Comparison of ENCODE assay signal across 1 cellular context in the genomic region with DNA sequence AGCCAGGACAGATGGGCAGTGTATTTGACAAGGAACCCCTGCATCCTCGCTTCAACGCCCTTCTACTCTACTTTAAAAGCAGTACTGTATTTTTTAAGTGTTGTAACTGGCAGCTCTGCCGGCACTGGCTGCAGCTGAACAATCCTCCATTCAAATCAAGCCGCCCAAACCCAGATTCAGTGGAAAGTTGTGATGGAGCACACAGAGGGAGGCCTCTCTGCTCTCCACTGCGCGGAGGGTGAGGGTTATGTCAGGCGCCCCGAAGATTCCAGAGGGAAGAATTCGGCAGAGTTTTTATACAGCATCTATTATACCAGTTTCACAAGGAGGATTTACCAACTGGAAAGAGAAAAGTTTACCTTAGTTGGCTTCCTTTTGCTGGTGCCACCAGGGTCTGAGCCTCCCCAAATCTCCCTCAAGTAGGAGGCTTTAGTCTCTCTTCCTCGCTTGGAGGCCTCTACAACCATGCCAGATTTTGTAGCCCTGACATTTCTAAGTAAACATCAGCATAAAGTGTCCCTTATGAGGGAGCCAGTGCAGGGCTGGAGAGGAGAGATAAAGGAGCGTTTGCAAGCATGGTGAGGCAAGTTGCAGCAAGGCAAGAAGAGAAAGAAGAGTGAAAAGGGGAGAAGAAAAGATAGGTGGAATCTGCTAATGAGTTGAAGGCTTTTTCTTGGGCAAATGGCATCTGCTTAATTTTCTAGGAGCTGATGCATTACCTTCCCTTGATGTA.
TF ChIP-seq lines count a peak whose summit lies in the region.

No MANE protein-coding gene starts in this region.

TF ChIP-seq in IMR-90, 13 proteins besides CTCF, POLR2A, EP300 and RAD21 (continued from another document):
- TF ChIP-seq ELK1 (IDR thresholded peaks at IDR 0.05; ENCODE audit: borderline replicate concordance, low read depth, low read length) = no peak
- no peak for TF ChIP-seq MXI1 (IDR thresholded peaks at IDR 0.05; ENCODE audit: borderline replicate concordance, low read depth, low read length)
- TF ChIP-seq RCOR1 (IDR thresholded peaks at IDR 0.05; ENCODE audit: insufficient replicate concordance, low read length) = no peak
- TF ChIP-seq MAFK (IDR thresholded peaks at IDR 0.05; ENCODE audit: low read depth, low read length) = no peak
- TF ChIP-seq MAZ (IDR thresholded peaks at IDR 0.05; ENCODE audit: borderline replicate concordance, low read depth, low read length) = no peak
- no peak for TF ChIP-seq BHLHE40 (IDR thresholded peaks at IDR 0.05; ENCODE audit: low read depth, low read length)
- TF ChIP-seq RFX5 (IDR thresholded peaks at IDR 0.05; ENCODE audit: low read depth, low read length) = no peak
- no peak for TF ChIP-seq CEBPB (IDR thresholded peaks at IDR 0.05; ENCODE audit: low read depth, low read length)
- no peak for TF ChIP-seq SMC3 (IDR thresholded peaks at IDR 0.05; ENCODE audit: low read depth, low read length)
